ENCODE assay signal across 11 cellular contexts in the genomic region with DNA sequence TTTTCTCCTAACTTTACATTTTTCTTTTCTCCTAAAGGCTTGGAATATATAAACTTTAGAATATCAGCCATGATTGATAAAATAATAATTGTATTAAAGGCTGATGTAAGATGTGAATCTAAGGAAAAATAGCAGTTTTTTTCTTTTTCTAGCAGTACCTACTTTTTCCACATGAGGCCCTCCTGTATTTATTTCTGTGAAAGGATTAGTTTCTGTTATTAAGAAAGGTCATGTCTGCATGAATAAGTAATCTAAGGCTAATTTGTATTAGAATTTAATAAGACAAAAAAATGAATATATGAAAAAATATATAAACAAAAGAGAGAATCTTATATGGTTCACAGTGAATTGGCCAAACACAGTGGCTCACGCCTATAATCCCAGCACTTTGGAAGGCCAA.
DNase-seq lines count a peak whose midpoint lies in the region; ATAC-seq, FAIRE-seq and TF ChIP-seq lines count a peak whose summit lies in the region.
"Had no signal": no experiment of that assay in that cellular context is flagged by ENCODE, and none has a peak within 500 bp of the region (broad histone marks: within the 10 kb centered on the region; RNA-seq: fewer than 3 reads in every experiment).

No MANE protein-coding gene starts in this region.

- peaks cover 31% of the 10 kb centered on the region for H3K4me1 ChIP-seq in A673 (ENCODE audit: insufficient read depth, low read length, poor library complexity, severe bottlenecking)
- no peaks in the 10 kb centered on the region for H3K4me1 ChIP-seq in gastroesophageal sphincter
- H3K4me1 ChIP-seq: prostate gland had no signal

- H3K4me1 Mint-ChIP-seq in activated T-helper 1 cell treated with anti-CD3 and anti-CD28 coated beads, Interleukin-12 subunit alpha, Interleukin-12 subunit beta, Interleukin-2, Interleukin-4 antibody, amounts not matched to agents 30 ng/mL and 10 ng/mL and 1 ng/mL, durations not matched to agents 14 hours and 24 hours and 36 hours (ENCODE audit: low read depth) = no peaks in the 10 kb centered on the region
- H3K4me1 Mint-ChIP-seq: activated CD8-positive, alpha-beta memory T cell treated with anti-CD3 and anti-CD28 coated beads, Interleukin-2, amount 10 ng/mL, durations not matched to agents 7 days and 5 days; stimulated activated naive B cell treated with anti-CD40 and anti-IgM and Interleukin-4, amounts not matched to agents 10 μg/mL and 1 μg/mL and 100 μg/mL, for 72 hours had no signal

- no peak for TF ChIP-seq EP300 in gastroesophageal sphincter (IDR thresholded peaks at IDR 0.05)

- peak; percentile 58 for DNase-seq in A673 (ENCODE audit: low spot score)
- no peak for DNase-seq in hepatic stellate cell (ENCODE audit: low spot score)
- no peak for DNase-seq in activated T-helper 1 cell treated with anti-CD3 and anti-CD28 coated beads, Interleukin-12 subunit alpha, Interleukin-12 subunit beta, Interleukin-2, Interleukin-4 antibody, amounts not matched to agents 30 ng/mL and 10 ng/mL and 1 ng/mL, durations not matched to agents 14 hours and 24 hours and 36 hours (ENCODE audit: low spot score)
- DNase-seq in kidney glomerular epithelial cell (lab: John Stamatoyannopoulos, UW) = no peak
- DNase-seq in NCI-H524 treated with DMSO at 0.1 percent for 48 hours (lab: John Stamatoyannopoulos, UW) = no peak
- DNase-seq: activated CD8-positive, alpha-beta memory T cell treated with anti-CD3 and anti-CD28 coated beads, Interleukin-2, amount 10 ng/mL, durations not matched to agents 7 days and 5 days; stimulated activated naive B cell treated with anti-CD40 and anti-IgM and Interleukin-4, amounts not matched to agents 10 μg/mL and 1 μg/mL and 100 μg/mL, for 72 hours had no signal

- H3K4me3 ChIP-seq in A673 (ENCODE audit: low read depth, low read length, poor library complexity, severe bottlenecking) (no peak overlapping the region), gastroesophageal sphincter (no peak overlapping the region)
- H3K4me3 ChIP-seq: prostate gland had no signal

- no peak overlapping the region for H3K27ac Mint-ChIP-seq in activated T-helper 1 cell treated with anti-CD3 and anti-CD28 coated beads, Interleukin-12 subunit alpha, Interleukin-12 subunit beta, Interleukin-2, Interleukin-4 antibody, amounts not matched to agents 30 ng/mL and 10 ng/mL and 1 ng/mL, durations not matched to agents 14 hours and 24 hours and 36 hours
- H3K27ac Mint-ChIP-seq: activated CD8-positive, alpha-beta memory T cell treated with anti-CD3 and anti-CD28 coated beads, Interleukin-2, amount 10 ng/mL, durations not matched to agents 7 days and 5 days; stimulated activated naive B cell treated with anti-CD40 and anti-IgM and Interleukin-4, amounts not matched to agents 10 μg/mL and 1 μg/mL and 100 μg/mL, for 72 hours had no signal

- CTCF ChIA-PET in A673 (lab: Charles Lee) = no interaction called here

- no peak for ATAC-seq in gastroesophageal sphincter
- ATAC-seq: activated CD8-positive, alpha-beta memory T cell treated with anti-CD3 and anti-CD28 coated beads, Interleukin-2, amount 10 ng/mL, durations not matched to agents 7 days and 5 days; stimulated activated naive B cell treated with anti-CD40 and anti-IgM and Interleukin-4, amounts not matched to agents 10 μg/mL and 1 μg/mL and 100 μg/mL, for 72 hours had no signal

- no peak overlapping the region for H3K4me3 Mint-ChIP-seq in activated T-helper 1 cell treated with anti-CD3 and anti-CD28 coated beads, Interleukin-12 subunit alpha, Interleukin-12 subunit beta, Interleukin-2, Interleukin-4 antibody, amounts not matched to agents 30 ng/mL and 10 ng/mL and 1 ng/mL, durations not matched to agents 14 hours and 24 hours and 36 hours
- H3K4me3 Mint-ChIP-seq: activated CD8-positive, alpha-beta memory T cell treated with anti-CD3 and anti-CD28 coated beads, Interleukin-2, amount 10 ng/mL, durations not matched to agents 7 days and 5 days; stimulated activated naive B cell treated with anti-CD40 and anti-IgM and Interleukin-4, amounts not matched to agents 10 μg/mL and 1 μg/mL and 100 μg/mL, for 72 hours had no signal

- peak; percentile 73 for TF ChIP-seq CTCF in A673 (conservative IDR thresholded peaks at IDR 0.05; ENCODE audit: low read depth, low read length)
- peak; percentile 37; the same call in 1 of the 3 replicates for TF ChIP-seq CTCF in GM12872 (IDR thresholded peaks at IDR 0.05; ENCODE audit: insufficient read depth, low read depth, low read length)
- peak; percentile 22 to 50 (median 29) for TF ChIP-seq CTCF in gastroesophageal sphincter (IDR thresholded peaks at IDR 0.05)

- FAIRE-seq in TTC549 (lab: Jason Lieb, UNC) = peak; percentile 53

- 80 to 100% methylated on average over 1 of the region's 1 CpG for WGBS in gastroesophageal sphincter (ENCODE audit: low coverage in 1 of 2), 2 donors

- POLR2A ChIA-PET in A673 (lab: Charles Lee; ENCODE audit: low non-redundant PET) = no interaction called here

- peaks cover 3% of the 10 kb centered on the region for H3K36me3 ChIP-seq in A673 (ENCODE audit: insufficient read depth, low read length, poor library complexity, severe bottlenecking)
- H3K36me3 ChIP-seq in gastroesophageal sphincter = peaks cover 0 to 5% of the 10 kb centered on the region in 2 donors
- H3K36me3 ChIP-seq: prostate gland had no signal

- intact Hi-C loops in A673 (cut with micrococcal nuclease; ENCODE audit: unreplicated experiment) = loop anchor here (1.0 kb wide), 2 partner anchors 242 to 295 kb away; no protein-coding TSS in a partner anchor
- intact Hi-C loops in activated T-helper 1 cell treated with anti-CD3 and anti-CD28 coated beads, Interleukin-12 subunit alpha, Interleukin-12 subunit beta, Interleukin-2, Interleukin-4 antibody, amounts not matched to agents 30 ng/mL and 10 ng/mL and 1 ng/mL, durations not matched to agents 14 hours and 24 hours and 36 hours (cut with micrococcal nuclease) = loop anchor here (1.0 kb wide), 1 partner anchor 242 kb away; no protein-coding TSS in a partner anchor

- H3K36me3 Mint-ChIP-seq in activated T-helper 1 cell treated with anti-CD3 and anti-CD28 coated beads, Interleukin-12 subunit alpha, Interleukin-12 subunit beta, Interleukin-2, Interleukin-4 antibody, amounts not matched to agents 30 ng/mL and 10 ng/mL and 1 ng/mL, durations not matched to agents 14 hours and 24 hours and 36 hours (ENCODE audit: low read depth) = peaks cover under 1% of the 10 kb centered on the region

- no peaks in the 10 kb centered on the region for H3K9me3 Mint-ChIP-seq in activated T-helper 1 cell treated with anti-CD3 and anti-CD28 coated beads, Interleukin-12 subunit alpha, Interleukin-12 subunit beta, Interleukin-2, Interleukin-4 antibody, amounts not matched to agents 30 ng/mL and 10 ng/mL and 1 ng/mL, durations not matched to agents 14 hours and 24 hours and 36 hours

- H3K27me3 ChIP-seq in A673 (replicated peaks; ENCODE audit: insufficient read depth, low read depth, low read length, poor library complexity) = no peaks in the 10 kb centered on the region
- no peaks in the 10 kb centered on the region for H3K27me3 ChIP-seq in gastroesophageal sphincter

- BruUV-seq in A673 (replicated peaks; lab: Mats Ljungman, UMichigan) = no TSS peak

- H3K27me3 Mint-ChIP-seq in activated T-helper 1 cell treated with anti-CD3 and anti-CD28 coated beads, Interleukin-12 subunit alpha, Interleukin-12 subunit beta, Interleukin-2, Interleukin-4 antibody, amounts not matched to agents 30 ng/mL and 10 ng/mL and 1 ng/mL, durations not matched to agents 14 hours and 24 hours and 36 hours (ENCODE audit: insufficient read depth) = no peaks in the 10 kb centered on the region
- H3K27me3 Mint-ChIP-seq: activated CD8-positive, alpha-beta memory T cell treated with anti-CD3 and anti-CD28 coated beads, Interleukin-2, amount 10 ng/mL, durations not matched to agents 7 days and 5 days; stimulated activated naive B cell treated with anti-CD40 and anti-IgM and Interleukin-4, amounts not matched to agents 10 μg/mL and 1 μg/mL and 100 μg/mL, for 72 hours had no signal

- no peak for TF ChIP-seq POLR2A in gastroesophageal sphincter (IDR thresholded peaks at IDR 0.05)

- H3K9me3 ChIP-seq in A673 (ENCODE audit: low read depth, low read length, poor library complexity, severe bottlenecking) = peaks cover 9% of the 10 kb centered on the region
- H3K9me3 ChIP-seq in gastroesophageal sphincter = no peaks in the 10 kb centered on the region
- H3K9me3 ChIP-seq: prostate gland had no signal

- no peak overlapping the region for H3K27ac ChIP-seq in A673 (ENCODE audit: low read depth, low read length, poor library complexity, severe bottlenecking)
- no peak overlapping the region for H3K27ac ChIP-seq in gastroesophageal sphincter
- H3K27ac ChIP-seq: prostate gland had no signal
